9 cellular contexts compared by ENCODE assay signal in the genomic region with DNA sequence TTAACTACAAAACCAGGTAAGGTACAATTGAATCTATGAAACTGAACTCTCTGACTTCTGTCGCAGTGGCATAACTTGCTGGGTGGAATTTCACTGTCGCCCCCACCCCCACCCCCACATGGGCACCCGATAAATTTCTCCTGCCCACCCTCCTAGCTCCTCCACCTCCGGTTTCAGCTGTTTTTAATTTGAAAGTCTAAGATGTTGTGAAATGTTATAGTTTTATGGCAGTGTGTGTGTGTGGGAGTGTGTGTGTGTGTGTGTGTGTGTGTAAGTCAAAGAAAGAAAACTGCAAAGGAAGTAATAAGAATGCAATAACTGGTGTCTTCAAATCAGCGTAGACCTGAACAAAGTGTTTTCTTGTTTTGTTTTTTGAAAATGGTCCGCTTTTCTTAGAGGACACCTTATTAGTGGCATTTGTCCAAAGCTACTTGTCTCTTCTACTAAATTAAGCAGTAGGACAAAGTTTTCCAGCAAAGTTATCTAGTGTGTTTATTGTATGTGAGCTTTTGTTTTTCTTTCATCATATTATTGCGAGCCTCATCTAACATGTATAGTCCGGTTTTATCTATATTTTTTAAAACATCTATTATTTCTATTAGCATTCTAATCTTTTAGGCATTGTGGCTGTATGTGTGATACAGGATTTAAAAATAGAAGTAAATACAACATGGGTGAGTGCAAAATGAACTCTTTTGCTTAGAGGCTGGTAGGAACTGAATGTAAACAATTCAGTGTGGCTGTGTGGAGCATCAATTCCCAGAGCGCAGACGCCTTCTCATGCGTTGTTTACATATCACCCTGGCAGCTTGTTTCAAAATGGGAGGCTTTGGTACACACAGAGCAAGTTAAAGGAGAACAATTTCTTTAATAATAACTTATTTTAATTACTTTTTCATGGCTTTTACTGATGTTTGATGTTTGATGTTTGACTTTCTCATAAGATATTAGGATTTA. TPM values are rescaled to one million over a fixed set of nuclear protein-coding genes. Genes with fewer than 3 reads are reported as not detected.
DNase-seq lines count a peak whose midpoint lies in the region; ATAC-seq and TF ChIP-seq lines count a peak whose summit lies in the region.
"Had no signal": no experiment of that assay in that cellular context is flagged by ENCODE, and none has a peak within 500 bp of the region (broad histone marks: within the 10 kb centered on the region; RNA-seq: fewer than 3 reads in every experiment).

No MANE protein-coding gene starts in this region.

- TF ChIP-seq POLR2A in breast epithelium (IDR thresholded peaks at IDR 0.05) = no peak

- H3K27ac ChIP-seq in breast epithelium = peak overlapping the region; percentile 48 to 83
- H3K27ac ChIP-seq in lung (ENCODE audit: low read depth in 1 of 2, low read length in 1 of 2) = peak overlapping the region; percentile 31 to 69

- H3K4me1 ChIP-seq in breast epithelium (peaks cover 0 to 7% of the 10 kb centered on the region in 2 donors), lung (ENCODE audit: control insufficient read depth in 2 of 2, insufficient read depth in 2 of 2, low read length in 2 of 2) (peaks cover 0 to 16% of the 10 kb centered on the region in 2 donors)

- ATAC-seq in Right ventricle myocardium superior (ENCODE audit: poor library complexity) (peak; percentile 59), left cardiac atrium (no peak), lung (ENCODE audit: insufficient read depth, low FRiP score) (peak; percentile 20), GM19455 (IDR thresholded peaks at IDR 0.05; ENCODE audit: unreplicated experiment) (no peak), GM21619 (IDR thresholded peaks at IDR 0.05; ENCODE audit: unreplicated experiment) (no peak)

- H3K4me3 ChIP-seq in breast epithelium (peak overlapping the region in 2 of 3 donors; percentile 3 to 37), lung (no peak overlapping the region)

- DNase-seq in Right ventricle myocardium superior (no peak), left cardiac atrium (no peak), breast epithelium (ENCODE audit: low spot score in 2 of 2) (no peak), lung (ENCODE audit: low spot score) (no peak), NK-92 (lab: John Stamatoyannopoulos, UW; ENCODE audit: unreplicated experiment) (no peak)
- no peak for DNase-seq in activated CD4-positive, alpha-beta T cell treated with anti-CD3 and anti-CD28 coated beads, Interleukin-2, amount 50 U/mL, for 1 hour
- DNase-seq: immature natural killer cell had no signal

- H3K9me3 ChIP-seq in breast epithelium (no peaks in the 10 kb centered on the region), lung (ENCODE audit: control insufficient read depth in 2 of 2, insufficient read depth in 1 of 2, low read length in 1 of 2) (no peaks in the 10 kb centered on the region)

- no peaks in the 10 kb centered on the region for H3K27me3 ChIP-seq in breast epithelium
- H3K27me3 ChIP-seq in lung (ENCODE audit: control insufficient read depth, insufficient read depth) = no peaks in the 10 kb centered on the region

- intact Hi-C loops in Right ventricle myocardium superior (cut with DNase I) = no loop called here
- intact Hi-C loops in left cardiac atrium (cut with DNase I) = no loop called here
- intact Hi-C loops in breast epithelium (cut with DNase I; ENCODE audit: low total_unique reads) = no loop called here

- TF ChIP-seq CTCF in breast epithelium (IDR thresholded peaks at IDR 0.05) = no peak
- TF ChIP-seq CTCF in lung (IDR thresholded peaks at IDR 0.05; ENCODE audit: control extremely low read depth, extremely low read depth) = no peak

- 37 to 51% methylated on average over 11 of the region's 11 CpGs for WGBS in lung, 2 donors

- H3K36me3 ChIP-seq in breast epithelium (no peaks in the 10 kb centered on the region), lung (ENCODE audit: control insufficient read depth in 2 of 2, insufficient read depth in 2 of 2, low read length in 2 of 2) (no peaks in the 10 kb centered on the region)

RNA-seq across cellular contexts. Expression of a gene that starts 0.6 kb away (rescaled TPM):
- total RNA-seq in Right ventricle myocardium superior (153 TPM), left cardiac atrium (100 to 1,000 TPM; 113 to 128 TPM), breast epithelium (10 to 100 TPM; 14.4 to 40.5 (median 17.9) TPM), lung (10 to 100 TPM; 19.6 to 23.8 TPM)
- 1 to 10 TPM; 5.0 to 6.2 TPM for polyA plus RNA-seq in lung

Comparison
In these comparisons a context has a peak if more than half of its experiments do, and no peak if none do; other contexts are left out.
1. ATAC-seq: peak in Right ventricle myocardium superior (single experiment) and lung (single experiment); none in left cardiac atrium (0 of 2), GM19455 (single experiment) and GM21619 (single experiment).